Comparison of ENCODE assay signal across 28 cellular contexts in genomic region chr13:79003989-79004550, GRCh38.
"Had no signal": no experiment of that assay in that cellular context is flagged by ENCODE, and none has a peak within 500 bp of the region (broad histone marks: within the 10 kb centered on the region; RNA-seq: fewer than 3 reads in every experiment).

No MANE protein-coding gene starts in this region.

- H2AFZ ChIP-seq: hepatocyte, neural progenitor cell had no signal

- H3K27me3 Mint-ChIP-seq: stimulated activated memory B cell treated with anti-CD40 and anti-IgM and Interleukin-4, amounts not matched to agents 10 μg/mL and 1 μg/mL and 100 μg/mL, for 72 hours; type B pancreatic cell had no signal

- H3K36me3 ChIP-seq: adrenal gland, left lung, neural progenitor cell, vagina had no signal

- H3K27me3 ChIP-seq: adrenal gland, hepatocyte, left lung, neural progenitor cell, testis, vagina had no signal

- H3K4me2 ChIP-seq: hepatocyte, neural progenitor cell had no signal

- H3K9me3 Mint-ChIP-seq: activated T-helper 1 cell treated with anti-CD3 and anti-CD28 coated beads, Interleukin-12 subunit alpha, Interleukin-12 subunit beta, Interleukin-2, Interleukin-4 antibody, amounts not matched to agents 30 ng/mL and 10 ng/mL and 1 ng/mL, durations not matched to agents 14 hours and 24 hours and 36 hours; immature natural killer cell; naive thymus-derived CD8-positive, alpha-beta T cell; neural progenitor cell; stimulated activated memory B cell treated with anti-CD40 and anti-IgM and Interleukin-4, amounts not matched to agents 10 μg/mL and 1 μg/mL and 100 μg/mL, for 72 hours; type B pancreatic cell; WTC11 had no signal

- ATAC-seq: esophagus mucosa; left lung; naive thymus-derived CD8-positive, alpha-beta T cell; sciatic nerve; stimulated activated memory B cell treated with anti-CD40 and anti-IgM and Interleukin-4, amounts not matched to agents 10 μg/mL and 1 μg/mL and 100 μg/mL, for 72 hours; WTC11 had no signal

- H3K9ac ChIP-seq: neural progenitor cell had no signal

- H3K4me1 Mint-ChIP-seq: immature natural killer cell; neural progenitor cell; stimulated activated memory B cell treated with anti-CD40 and anti-IgM and Interleukin-4, amounts not matched to agents 10 μg/mL and 1 μg/mL and 100 μg/mL, for 72 hours; WTC11 had no signal

- H3K9me3 ChIP-seq: adrenal gland, left lung, testis, vagina had no signal

- H3K4me3 Mint-ChIP-seq: activated naive CD8-positive, alpha-beta T cell; activated T-helper 1 cell treated with anti-CD3 and anti-CD28 coated beads, Interleukin-12 subunit alpha, Interleukin-12 subunit beta, Interleukin-2, Interleukin-4 antibody, amounts not matched to agents 30 ng/mL and 10 ng/mL and 1 ng/mL, durations not matched to agents 14 hours and 24 hours and 36 hours; immature natural killer cell; naive thymus-derived CD8-positive, alpha-beta T cell; neural progenitor cell; stimulated activated memory B cell treated with anti-CD40 and anti-IgM and Interleukin-4, amounts not matched to agents 10 μg/mL and 1 μg/mL and 100 μg/mL, for 72 hours; type B pancreatic cell; WTC11 had no signal

- H3K4me3 ChIP-seq: adrenal gland, hepatocyte, left lung, neural progenitor cell, testis, vagina had no signal

- H3K79me2 ChIP-seq: hepatocyte had no signal

- FAIRE-seq: astrocyte, small intestine had no signal

- H3K36me3 Mint-ChIP-seq: activated naive CD8-positive, alpha-beta T cell; immature natural killer cell; naive thymus-derived CD8-positive, alpha-beta T cell; neural progenitor cell; stimulated activated memory B cell treated with anti-CD40 and anti-IgM and Interleukin-4, amounts not matched to agents 10 μg/mL and 1 μg/mL and 100 μg/mL, for 72 hours; type B pancreatic cell; WTC11 had no signal

- H3K27ac ChIP-seq: adrenal gland, hepatocyte, left lung, neural progenitor cell, testis, vagina had no signal

- H3K4me1 ChIP-seq: adrenal gland, left lung, neural progenitor cell, testis, vagina had no signal

- DNase-seq: activated CD4-positive, alpha-beta T cell treated with anti-CD3 and anti-CD28 coated beads, Interleukin-2, amount 50 U/mL, for 48 hours; activated CD8-positive, alpha-beta memory T cell treated with anti-CD3 and anti-CD28 coated beads, Interleukin-2, amount 50 U/mL, for 48 hours; activated gamma-delta T cell treated with Interleukin-2 at 50 U/mL for 16 hours; adrenal gland; central memory CD4-positive, alpha-beta T cell; dermis blood vessel endothelial cell; effector memory CD4-positive, alpha-beta T cell; foreskin melanocyte; immature natural killer cell; kidney glomerular epithelial cell; left lung; naive thymus-derived CD8-positive, alpha-beta T cell; posterior cingulate gyrus; small intestine; stimulated activated CD4-positive, alpha-beta T cell treated with anti-CD3 and anti-CD28 coated beads, Interleukin-2, amount 100 ng/mL, for 24 hours; T1000; testis had no signal
